Comparison of ENCODE assay signal across 14 cellular contexts in genomic region chr17:2230877-2231276, GRCh38.
DNase-seq lines count a peak whose midpoint lies in the region; ATAC-seq and TF ChIP-seq lines count a peak whose summit lies in the region.
"Had no signal": no experiment of that assay in that cellular context is flagged by ENCODE, and none has a peak within 500 bp of the region (broad histone marks: within the 10 kb centered on the region; RNA-seq: fewer than 3 reads in every experiment).

No MANE protein-coding gene starts in this region.

- CTCF ChIA-PET in activated CD8-positive, alpha-beta memory T cell treated with anti-CD3 and anti-CD28 coated beads, Interleukin-2, amount 10 ng/mL, durations not matched to agents 7 days and 5 days (lab: Charles Lee) = interaction anchor here (0.6 to 2.3 kb wide), 9 partner anchors 9 to 172 kb away, joined by 3 to 7 read pairs (median 5); no protein-coding TSS in a partner anchor
- CTCF ChIA-PET in WTC11 (lab: Charles Lee) = interaction anchor here (0.6 to 4.5 kb wide), 27 partner anchors 8 to 299 kb away, joined by 3 to 31 read pairs (median 5); partner anchors contain the start of gene HIC1

- no peak overlapping the region for H3K4me3 ChIP-seq in gastroesophageal sphincter

- no peaks in the 10 kb centered on the region for H3K9me3 Mint-ChIP-seq in activated CD8-positive, alpha-beta memory T cell treated with anti-CD3 and anti-CD28 coated beads, Interleukin-2, amount 10 ng/mL, durations not matched to agents 7 days and 5 days (ENCODE audit: low read depth)
- H3K9me3 Mint-ChIP-seq in WTC11 = no peaks in the 10 kb centered on the region
- no peaks in the 10 kb centered on the region for H3K9me3 Mint-ChIP-seq in stimulated activated effector memory CD8-positive, alpha-beta T cell treated with anti-CD3 and anti-CD28 coated beads, Interleukin-12 subunit alpha, Interleukin-12 subunit beta, amount 100 ng/mL, for 72 hours
- H3K9me3 Mint-ChIP-seq: activated naive CD4-positive, alpha-beta T cell treated with anti-CD3 and anti-CD28 coated beads, Interleukin-2, amount 50 U/mL, for 24 hours; natural killer cell had no signal

- in situ Hi-C loops in G401 (cut with HindIII; ENCODE audit: low sequenced_read_pairs) = no loop called here

- H3K4me3 Mint-ChIP-seq in activated CD8-positive, alpha-beta memory T cell treated with anti-CD3 and anti-CD28 coated beads, Interleukin-2, amount 10 ng/mL, durations not matched to agents 7 days and 5 days = no peak overlapping the region
- H3K4me3 Mint-ChIP-seq in WTC11 = no peak overlapping the region
- no peak overlapping the region for H3K4me3 Mint-ChIP-seq in stimulated activated effector memory CD8-positive, alpha-beta T cell treated with anti-CD3 and anti-CD28 coated beads, Interleukin-12 subunit alpha, Interleukin-12 subunit beta, amount 100 ng/mL, for 72 hours
- H3K4me3 Mint-ChIP-seq: activated naive CD4-positive, alpha-beta T cell treated with anti-CD3 and anti-CD28 coated beads, Interleukin-2, amount 50 U/mL, for 24 hours; natural killer cell had no signal

- POLR2A ChIA-PET in WTC11 (lab: Charles Lee) = interaction anchor here (0.7 kb wide), 1 partner anchor 22 kb away, joined by 3 read pairs; no protein-coding TSS in a partner anchor

- H3K36me3 Mint-ChIP-seq in activated CD8-positive, alpha-beta memory T cell treated with anti-CD3 and anti-CD28 coated beads, Interleukin-2, amount 10 ng/mL, durations not matched to agents 7 days and 5 days = peaks cover 30% of the 10 kb centered on the region
- no peaks in the 10 kb centered on the region; the same call in 1 of the 2 replicates for H3K36me3 Mint-ChIP-seq in WTC11
- H3K36me3 Mint-ChIP-seq in stimulated activated effector memory CD8-positive, alpha-beta T cell treated with anti-CD3 and anti-CD28 coated beads, Interleukin-12 subunit alpha, Interleukin-12 subunit beta, amount 100 ng/mL, for 72 hours = peaks cover 44% of the 10 kb centered on the region
- H3K36me3 Mint-ChIP-seq: natural killer cell had no signal

- no peak for DNase-seq in activated CD8-positive, alpha-beta memory T cell treated with anti-CD3 and anti-CD28 coated beads, Interleukin-2, amount 10 ng/mL, durations not matched to agents 7 days and 5 days
- no peak for DNase-seq in activated CD8-positive, alpha-beta memory T cell treated with anti-CD3 and anti-CD28 coated beads, Interleukin-2, amount 50 U/mL, for 48 hours
- DNase-seq in WTC11 (ENCODE audit: low spot score) (no peak), G401 (ENCODE audit: low spot score) (no peak), H4 (ENCODE audit: low spot score) (no peak)
- DNase-seq in stimulated activated effector memory CD8-positive, alpha-beta T cell treated with anti-CD3 and anti-CD28 coated beads, Interleukin-12 subunit alpha, Interleukin-12 subunit beta, amount 100 ng/mL, for 72 hours (ENCODE audit: low spot score in 2 of 2) = no peak
- DNase-seq in stimulated activated naive CD4-positive, alpha-beta T cell (lab: John Stamatoyannopoulos, UW) = no peak
- DNase-seq: ACHN; activated CD4-positive, alpha-beta T cell treated with anti-CD3 and anti-CD28 coated beads for 48 hours; Calu3; kidney; natural killer cell had no signal

- no peak for ATAC-seq in activated CD8-positive, alpha-beta memory T cell treated with anti-CD3 and anti-CD28 coated beads, Interleukin-2, amount 10 ng/mL, durations not matched to agents 7 days and 5 days
- ATAC-seq in WTC11 = no peak
- peak; percentile 53 for ATAC-seq in gastroesophageal sphincter
- peak; percentile 48 for ATAC-seq in stimulated activated effector memory CD8-positive, alpha-beta T cell treated with anti-CD3 and anti-CD28 coated beads, Interleukin-12 subunit alpha, Interleukin-12 subunit beta, amount 100 ng/mL, for 72 hours
- ATAC-seq: natural killer cell had no signal

- H3K36me3 ChIP-seq in gastroesophageal sphincter = peaks cover 0 to 31% of the 10 kb centered on the region in 2 donors

- 50 to 63% methylated on average over 3 to 5 of the region's 6 CpGs for WGBS in gastroesophageal sphincter (ENCODE audit: low coverage in 1 of 2), 2 donors

- no peak for TF ChIP-seq EP300 in gastroesophageal sphincter (IDR thresholded peaks at IDR 0.05)

- H3K4me1 ChIP-seq in gastroesophageal sphincter = peaks cover 0 to 64% (median 18%) of the 10 kb centered on the region in 3 donors

- TF ChIP-seq POLR2A in gastroesophageal sphincter (IDR thresholded peaks at IDR 0.05) = no peak

- H3K27ac Mint-ChIP-seq in activated CD8-positive, alpha-beta memory T cell treated with anti-CD3 and anti-CD28 coated beads, Interleukin-2, amount 10 ng/mL, durations not matched to agents 7 days and 5 days = peak overlapping the region; percentile 42
- H3K27ac Mint-ChIP-seq in WTC11 = peak overlapping the region; percentile 63; the same call in 1 of the 2 replicates
- no peak overlapping the region for H3K27ac Mint-ChIP-seq in stimulated activated effector memory CD8-positive, alpha-beta T cell treated with anti-CD3 and anti-CD28 coated beads, Interleukin-12 subunit alpha, Interleukin-12 subunit beta, amount 100 ng/mL, for 72 hours
- H3K27ac Mint-ChIP-seq: activated naive CD4-positive, alpha-beta T cell treated with anti-CD3 and anti-CD28 coated beads, Interleukin-2, amount 50 U/mL, for 24 hours had no signal

- no peaks in the 10 kb centered on the region for H3K27me3 ChIP-seq in gastroesophageal sphincter

- H3K27me3 Mint-ChIP-seq in activated CD8-positive, alpha-beta memory T cell treated with anti-CD3 and anti-CD28 coated beads, Interleukin-2, amount 10 ng/mL, durations not matched to agents 7 days and 5 days = no peaks in the 10 kb centered on the region
- no peaks in the 10 kb centered on the region for H3K27me3 Mint-ChIP-seq in WTC11 (ENCODE audit: low read depth)
- H3K27me3 Mint-ChIP-seq: activated naive CD4-positive, alpha-beta T cell treated with anti-CD3 and anti-CD28 coated beads, Interleukin-2, amount 50 U/mL, for 24 hours had no signal

- H3K27ac ChIP-seq in gastroesophageal sphincter = peak overlapping the region in 3 of 4 donors; percentile 67 to 81 (median 79)

- TF ChIP-seq CTCF in WTC11 (IDR thresholded peaks at IDR 0.05) (no peak), gastroesophageal sphincter (IDR thresholded peaks at IDR 0.05) (no peak)

- peaks cover 54% of the 10 kb centered on the region for H3K4me1 Mint-ChIP-seq in activated CD8-positive, alpha-beta memory T cell treated with anti-CD3 and anti-CD28 coated beads, Interleukin-2, amount 10 ng/mL, durations not matched to agents 7 days and 5 days
- no peaks in the 10 kb centered on the region for H3K4me1 Mint-ChIP-seq in WTC11
- H3K4me1 Mint-ChIP-seq in stimulated activated effector memory CD8-positive, alpha-beta T cell treated with anti-CD3 and anti-CD28 coated beads, Interleukin-12 subunit alpha, Interleukin-12 subunit beta, amount 100 ng/mL, for 72 hours = peaks cover 30% of the 10 kb centered on the region

- no peaks in the 10 kb centered on the region for H3K9me3 ChIP-seq in gastroesophageal sphincter

TF ChIP-seq in WTC11, 78 proteins besides CTCF, POLR2A, EP300 and RAD21:
- no peak for TF ChIP-seq FOXP1 (CRISPR knock-in tag; IDR thresholded peaks at IDR 0.05; ENCODE audit: borderline replicate concordance)
- TF ChIP-seq, protein P1, sequence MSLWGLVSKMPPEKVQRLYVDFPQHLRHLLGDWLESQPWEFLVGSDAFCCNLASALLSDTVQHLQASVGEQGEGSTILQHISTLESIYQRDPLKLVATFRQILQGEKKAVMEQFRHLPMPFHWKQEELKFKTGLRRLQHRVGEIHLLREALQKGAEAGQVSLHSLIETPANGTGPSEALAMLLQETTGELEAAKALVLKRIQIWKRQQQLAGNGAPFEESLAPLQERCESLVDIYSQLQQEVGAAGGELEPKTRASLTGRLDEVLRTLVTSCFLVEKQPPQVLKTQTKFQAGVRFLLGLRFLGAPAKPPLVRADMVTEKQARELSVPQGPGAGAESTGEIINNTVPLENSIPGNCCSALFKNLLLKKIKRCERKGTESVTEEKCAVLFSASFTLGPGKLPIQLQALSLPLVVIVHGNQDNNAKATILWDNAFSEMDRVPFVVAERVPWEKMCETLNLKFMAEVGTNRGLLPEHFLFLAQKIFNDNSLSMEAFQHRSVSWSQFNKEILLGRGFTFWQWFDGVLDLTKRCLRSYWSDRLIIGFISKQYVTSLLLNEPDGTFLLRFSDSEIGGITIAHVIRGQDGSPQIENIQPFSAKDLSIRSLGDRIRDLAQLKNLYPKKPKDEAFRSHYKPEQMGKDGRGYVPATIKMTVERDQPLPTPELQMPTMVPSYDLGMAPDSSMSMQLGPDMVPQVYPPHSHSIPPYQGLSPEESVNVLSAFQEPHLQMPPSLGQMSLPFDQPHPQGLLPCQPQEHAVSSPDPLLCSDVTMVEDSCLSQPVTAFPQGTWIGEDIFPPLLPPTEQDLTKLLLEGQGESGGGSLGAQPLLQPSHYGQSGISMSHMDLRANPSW (CRISPR knock-in tag; conservative IDR thresholded peaks at IDR 0.05; ENCODE audit: low read depth) = no peak
- no peak for TF ChIP-seq ZBTB21 (CRISPR knock-in tag; IDR thresholded peaks at IDR 0.05; ENCODE audit: borderline replicate concordance)
- no peak for TF ChIP-seq ZNF416 (CRISPR knock-in tag; IDR thresholded peaks at IDR 0.05)
- TF ChIP-seq, protein P2, sequence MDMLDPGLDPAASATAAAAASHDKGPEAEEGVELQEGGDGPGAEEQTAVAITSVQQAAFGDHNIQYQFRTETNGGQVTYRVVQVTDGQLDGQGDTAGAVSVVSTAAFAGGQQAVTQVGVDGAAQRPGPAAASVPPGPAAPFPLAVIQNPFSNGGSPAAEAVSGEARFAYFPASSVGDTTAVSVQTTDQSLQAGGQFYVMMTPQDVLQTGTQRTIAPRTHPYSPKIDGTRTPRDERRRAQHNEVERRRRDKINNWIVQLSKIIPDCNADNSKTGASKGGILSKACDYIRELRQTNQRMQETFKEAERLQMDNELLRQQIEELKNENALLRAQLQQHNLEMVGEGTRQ (CRISPR knock-in tag; IDR thresholded peaks at IDR 0.05) = no peak

Comparison
In these comparisons a context has a peak if more than half of its experiments do, and no peak if none do; other contexts are left out.
1. ATAC-seq: peak in gastroesophageal sphincter (single experiment) and stimulated activated effector memory CD8-positive, alpha-beta T cell treated with anti-CD3 and anti-CD28 coated beads, Interleukin-12 subunit alpha, Interleukin-12 subunit beta, amount 100 ng/mL, for 72 hours (single experiment); none in activated CD8-positive, alpha-beta memory T cell treated with anti-CD3 and anti-CD28 coated beads, Interleukin-2, amount 10 ng/mL, durations not matched to agents 7 days and 5 days (single experiment) and WTC11 (single experiment).